Comparison of ENCODE assay signal across 18 cellular contexts in the genomic region with DNA sequence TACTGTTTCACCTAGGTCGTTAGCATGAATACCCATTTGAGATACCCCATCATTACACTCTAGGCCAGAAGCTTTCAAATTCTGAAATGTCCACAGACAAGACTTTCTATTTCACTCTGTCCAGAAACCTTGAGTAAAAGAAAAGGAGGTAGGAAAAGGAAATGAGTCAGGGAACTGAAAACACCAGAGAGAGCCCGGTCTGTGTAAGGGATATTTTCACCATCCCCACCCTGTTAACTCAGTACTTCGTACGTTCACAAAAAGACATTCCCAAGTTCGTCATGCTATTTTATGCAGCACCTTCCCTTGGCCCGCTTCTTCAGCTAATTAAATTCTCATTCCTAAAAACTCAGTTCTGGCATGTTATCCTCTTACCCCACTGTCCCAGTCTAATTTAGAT.
DNase-seq lines count a peak whose midpoint lies in the region; FAIRE-seq and TF ChIP-seq lines count a peak whose summit lies in the region.
"Had no signal": no experiment of that assay in that cellular context is flagged by ENCODE, and none has a peak within 500 bp of the region (broad histone marks: within the 10 kb centered on the region; RNA-seq: fewer than 3 reads in every experiment).

No MANE protein-coding gene starts in this region.

- DNase-seq in H54 (ENCODE audit: insufficient read length, low spot score), result peak; percentile 12
- peak; percentile 35 to 52 for DNase-seq in SJSA1 (ENCODE audit: low read depth in 1 of 2, low spot score in 2 of 2)
- DNase-seq in epithelial cell of prostate (ENCODE audit: low read depth, low spot score), result no peak
- DNase-seq in pons (ENCODE audit: low spot score), result peak; percentile 45
- no peak for DNase-seq in stimulated activated CD4-positive, alpha-beta T cell treated with anti-CD3 and anti-CD28 coated beads, Interleukin-4, amount 100 ng/mL, for 4 hours
- DNase-seq in activated CD4-positive, alpha-beta T cell treated with anti-CD3 and anti-CD28 coated beads, Interleukin-2, amount 50 U/mL, for 48 hours, result no peak
- DNase-seq in activated naive CD4-positive, alpha-beta T cell treated with Interleukin-2 at 50 U/mL for 16 hours, result no peak
- DNase-seq in activated T-cell treated with anti-CD3 and anti-CD28 coated beads, Interleukin-2, amount 50 U/mL, for 1 hour, result no peak
- DNase-seq: activated CD4-positive, alpha-beta T cell treated with anti-CD3 and anti-CD28 coated beads for 4 hours; brain microvascular endothelial cell; CD8-positive, alpha-beta memory T cell; IMR-90; NCI-H526 treated with DMSO at 0.1 percent for 48 hours; occipital lobe; sigmoid colon; stimulated activated CD4-positive, alpha-beta T cell treated with anti-CD3 and anti-CD28 coated beads, Interleukin-2, amount 100 ng/mL, for 48 hours had no signal

- TF ChIP-seq POLR2A in H54 (IDR thresholded peaks at IDR 0.05; ENCODE audit: low read depth, low read length), result no peak

- H3K36me3 ChIP-seq in SJSA1, result no peaks in the 10 kb centered on the region
- H3K36me3 ChIP-seq: brain microvascular endothelial cell, sigmoid colon, thoracic aorta had no signal

- H3K9me3 ChIP-seq in SJSA1 (replicated peaks), result no peaks in the 10 kb centered on the region
- H3K9me3 ChIP-seq: sigmoid colon, thoracic aorta had no signal

- H3K4me3 ChIP-seq in SJSA1, result no peak overlapping the region
- H3K4me3 ChIP-seq: sigmoid colon, SK-N-MC, thoracic aorta had no signal

- H3K4me1 ChIP-seq in SJSA1 (replicated peaks), result peaks cover 37% of the 10 kb centered on the region
- H3K4me1 ChIP-seq: sigmoid colon had no signal

- no peaks in the 10 kb centered on the region for H3K27me3 ChIP-seq in SJSA1 (replicated peaks)
- H3K27me3 ChIP-seq: brain microvascular endothelial cell, sigmoid colon had no signal

- peak; percentile 99 for FAIRE-seq in H54 (lab: Jason Lieb, UNC)

- H3K27ac ChIP-seq in SJSA1, result peak overlapping the region; percentile 78
- peak overlapping the region; percentile 97 for H3K27ac ChIP-seq in epithelial cell of prostate
- H3K27ac ChIP-seq: brain microvascular endothelial cell, sigmoid colon, SK-N-MC, thoracic aorta had no signal

Comparison
In these comparisons a context has a peak if more than half of its experiments do, and no peak if none do; other contexts are left out.
1. DNase-seq: peak in H54 (single experiment), SJSA1 (2 of 2) and pons (single experiment); none in epithelial cell of prostate (single experiment), stimulated activated CD4-positive, alpha-beta T cell treated with anti-CD3 and anti-CD28 coated beads, Interleukin-4, amount 100 ng/mL, for 4 hours (0 of 2), activated CD4-positive, alpha-beta T cell treated with anti-CD3 and anti-CD28 coated beads, Interleukin-2, amount 50 U/mL, for 48 hours (0 of 2), activated naive CD4-positive, alpha-beta T cell treated with Interleukin-2 at 50 U/mL for 16 hours (single experiment) and activated T-cell treated with anti-CD3 and anti-CD28 coated beads, Interleukin-2, amount 50 U/mL, for 1 hour (single experiment).